ENCODE assay signal across 13 cellular contexts in the genomic region with DNA sequence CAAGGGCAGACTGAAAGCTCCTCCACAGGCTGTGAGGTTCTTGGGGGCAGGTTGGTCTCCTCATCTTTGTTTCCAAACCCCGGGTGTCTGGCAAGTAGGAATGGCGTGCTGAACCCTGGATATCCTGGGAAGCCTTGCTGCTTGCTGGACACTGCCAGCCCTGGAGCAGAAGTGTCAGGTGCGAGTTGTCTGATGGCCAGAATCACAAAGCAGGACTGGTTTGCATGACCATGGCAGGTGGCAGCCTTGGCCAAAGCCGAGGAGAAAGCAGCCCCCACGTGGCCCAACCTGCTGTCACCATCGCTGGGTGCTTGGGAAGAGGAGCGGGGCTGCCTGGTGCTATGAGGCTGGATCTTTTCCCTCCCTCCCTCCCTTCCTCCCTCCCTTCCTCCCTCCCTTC.
"Had no signal": no experiment of that assay in that cellular context is flagged by ENCODE, and none has a peak within 500 bp of the region (broad histone marks: within the 10 kb centered on the region; RNA-seq: fewer than 3 reads in every experiment).

No MANE protein-coding gene starts in this region.

- H3K27ac Mint-ChIP-seq: stimulated activated effector memory CD8-positive, alpha-beta T cell treated with anti-CD3 and anti-CD28 coated beads, Interleukin-12 subunit alpha, Interleukin-12 subunit beta, amount 100 ng/mL, for 72 hours; T-helper 1 cell treated with Interleukin-12 subunit alpha and Interleukin-12 subunit beta and Interleukin-4 antibody, amounts not matched to agents 30 μg/mL and 1 μg/mL, for 36 hours; WTC11 had no signal

- H3K9me3 Mint-ChIP-seq: stimulated activated effector memory CD8-positive, alpha-beta T cell treated with anti-CD3 and anti-CD28 coated beads, Interleukin-12 subunit alpha, Interleukin-12 subunit beta, amount 100 ng/mL, for 72 hours; T-helper 1 cell treated with Interleukin-12 subunit alpha and Interleukin-12 subunit beta and Interleukin-4 antibody, amounts not matched to agents 30 μg/mL and 1 μg/mL, for 36 hours; WTC11 had no signal

- H3K4me3 Mint-ChIP-seq: stimulated activated effector memory CD8-positive, alpha-beta T cell treated with anti-CD3 and anti-CD28 coated beads, Interleukin-12 subunit alpha, Interleukin-12 subunit beta, amount 100 ng/mL, for 72 hours; T-helper 1 cell treated with Interleukin-12 subunit alpha and Interleukin-12 subunit beta and Interleukin-4 antibody, amounts not matched to agents 30 μg/mL and 1 μg/mL, for 36 hours; WTC11 had no signal

- H3K27ac ChIP-seq: heart left ventricle, left lung, pancreas, transverse colon had no signal

- H3K36me3 ChIP-seq: heart left ventricle, left lung, pancreas, transverse colon had no signal

- H3K36me3 Mint-ChIP-seq: stimulated activated effector memory CD8-positive, alpha-beta T cell treated with anti-CD3 and anti-CD28 coated beads, Interleukin-12 subunit alpha, Interleukin-12 subunit beta, amount 100 ng/mL, for 72 hours; WTC11 had no signal

- H3K4me1 ChIP-seq: pancreas had no signal

- H3K27me3 ChIP-seq: pancreas, transverse colon had no signal

- H3K4me3 ChIP-seq: heart left ventricle, left lung, pancreas, transverse colon had no signal

- H3K9me3 ChIP-seq: heart left ventricle, left lung, pancreas, transverse colon had no signal

- DNase-seq: activated CD4-positive, alpha-beta T cell treated with anti-CD3 and anti-CD28 coated beads, Interleukin-2, amount 50 U/mL, for 1 hour; activated naive CD4-positive, alpha-beta T cell; activated T-cell treated with anti-CD3 and anti-CD28 coated beads, Interleukin-2, amount 50 U/mL, for 48 hours; foreskin melanocyte; SHP77 treated with DMSO at 0.1 percent for 48 hours; small intestine; transverse colon had no signal
